ENCODE assay signal across 9 cellular contexts in genomic region chr22:17726561-17727243, GRCh38. TPM values are rescaled to one million over a fixed set of nuclear protein-coding genes. Genes with fewer than 3 reads are reported as not detected.
DNase-seq lines count a peak whose midpoint lies in the region; ATAC-seq and TF ChIP-seq lines count a peak whose summit lies in the region.
"Had no signal": no experiment of that assay in that cellular context is flagged by ENCODE, and none has a peak within 500 bp of the region (broad histone marks: within the 10 kb centered on the region; RNA-seq: fewer than 3 reads in every experiment).

No MANE protein-coding gene starts in this region.

- H3K4me3 ChIP-seq in AG10803 (ENCODE audit: low read length): no peak overlapping the region
- no peak overlapping the region for H3K4me3 ChIP-seq in ascending aorta
- no peak overlapping the region for H3K4me3 ChIP-seq in lung

- H3K36me3 ChIP-seq in KOPT-K1 (ENCODE audit: insufficient read depth, low read length) (peaks cover 28% of the 10 kb centered on the region), ascending aorta (peaks cover 17 to 41% of the 10 kb centered on the region in 2 donors), lung (ENCODE audit: control insufficient read depth in 2 of 2, insufficient read depth in 2 of 2, low read length in 2 of 2) (peaks cover 16 to 27% of the 10 kb centered on the region in 2 donors)

- 31 to 62% methylated on average over 8 of the region's 8 CpGs for WGBS in lung, 2 donors

- peak; percentile 45 for DNase-seq in AG10803 (ENCODE audit: low read depth)
- no peak for DNase-seq in ascending aorta (ENCODE audit: low spot score in 2 of 2)
- DNase-seq in lung (ENCODE audit: low spot score): no peak
- no peak for DNase-seq in RKO (ENCODE audit: low spot score)
- DNase-seq in NCI-H2029 treated with DMSO at 0.1 percent for 48 hours (lab: John Stamatoyannopoulos, UW): no peak
- DNase-seq: stimulated activated naive CD4-positive, alpha-beta T cell had no signal

- ATAC-seq in lung (ENCODE audit: insufficient read depth, low FRiP score) (no peak), GM18868 (IDR thresholded peaks at IDR 0.05; ENCODE audit: unreplicated experiment) (no peak), HG03457 (IDR thresholded peaks at IDR 0.05; ENCODE audit: unreplicated experiment) (no peak)

- TF ChIP-seq CTCF in AG10803 (conservative IDR thresholded peaks at IDR 0.05; ENCODE audit: low read length): no peak
- TF ChIP-seq CTCF in ascending aorta (IDR thresholded peaks at IDR 0.05): no peak
- no peak for TF ChIP-seq CTCF in lung (IDR thresholded peaks at IDR 0.05; ENCODE audit: control extremely low read depth, extremely low read depth)

- intact Hi-C loops in ascending aorta (cut with DNase I): loop anchor here (2.0 kb wide), 1 partner anchor 20 kb away; no protein-coding TSS in a partner anchor

- H3K27me3 ChIP-seq in ascending aorta (no peaks in the 10 kb centered on the region), lung (ENCODE audit: control insufficient read depth, insufficient read depth) (no peaks in the 10 kb centered on the region)

- no peaks in the 10 kb centered on the region for H3K9me3 ChIP-seq in KOPT-K1 (ENCODE audit: insufficient read depth, low read length, poor library complexity, severe bottlenecking)
- H3K9me3 ChIP-seq in ascending aorta: no peaks in the 10 kb centered on the region
- H3K9me3 ChIP-seq in lung (ENCODE audit: control insufficient read depth in 2 of 2, insufficient read depth in 1 of 2, low read length in 1 of 2): no peaks in the 10 kb centered on the region

- H3K27ac ChIP-seq in KOPT-K1 (ENCODE audit: low read depth, low read length, poor library complexity, severe bottlenecking) (peak overlapping the region; percentile 36), ascending aorta (peak overlapping the region; percentile 35 to 77), lung (ENCODE audit: low read depth in 1 of 2, low read length in 1 of 2) (peak overlapping the region; percentile 6 to 42)

- H3K4me1 ChIP-seq in ascending aorta (peaks cover 3 to 20% of the 10 kb centered on the region in 2 donors), lung (ENCODE audit: control insufficient read depth in 2 of 2, insufficient read depth in 2 of 2, low read length in 2 of 2) (peaks cover 3% of the 10 kb centered on the region in 2 donors)

RNA-seq across cellular contexts. Expression of gene BID, which starts 47.6 kb away (rescaled TPM):
- total RNA-seq in ascending aorta (37.5 TPM), lung (10 to 100 TPM; 37.4 to 37.6 TPM)
- 100 to 1,000 TPM in 1 of 2 donors, 10 to 100 TPM in 1; 13.1 to 179 TPM for polyA plus RNA-seq in lung
